ENCODE assay signal across 1 cellular context in the genomic region with DNA sequence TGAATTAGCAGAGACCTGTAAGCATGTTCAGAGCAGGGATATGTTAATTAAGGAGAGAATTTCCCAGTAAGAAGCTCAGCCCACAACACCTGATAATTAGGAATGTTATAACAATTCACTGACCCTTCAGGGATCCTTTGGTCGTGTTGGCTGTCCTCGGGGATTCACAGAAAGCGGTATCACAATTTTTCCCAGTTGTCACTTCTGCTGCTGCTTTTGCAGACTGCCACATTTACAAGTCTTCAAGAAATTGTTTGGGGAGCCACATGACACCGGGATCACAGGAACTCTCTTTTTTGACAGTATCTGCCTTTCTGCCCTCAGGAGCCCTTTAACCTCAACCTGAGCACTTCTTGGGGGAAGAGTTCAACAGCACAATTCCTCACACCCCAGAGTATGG.
TF ChIP-seq lines count a peak whose summit lies in the region.

No MANE protein-coding gene starts in this region.

TF ChIP-seq in GM23338, 12 proteins besides CTCF, POLR2A, EP300 and RAD21:
- no peak for TF ChIP-seq ZNF331 (CRISPR knock-in tag; IDR thresholded peaks at IDR 0.05; ENCODE audit: low read depth)
- TF ChIP-seq STAT1 (IDR thresholded peaks at IDR 0.05; ENCODE audit: unreplicated experiment) = no peak
- TF ChIP-seq, protein P1, sequence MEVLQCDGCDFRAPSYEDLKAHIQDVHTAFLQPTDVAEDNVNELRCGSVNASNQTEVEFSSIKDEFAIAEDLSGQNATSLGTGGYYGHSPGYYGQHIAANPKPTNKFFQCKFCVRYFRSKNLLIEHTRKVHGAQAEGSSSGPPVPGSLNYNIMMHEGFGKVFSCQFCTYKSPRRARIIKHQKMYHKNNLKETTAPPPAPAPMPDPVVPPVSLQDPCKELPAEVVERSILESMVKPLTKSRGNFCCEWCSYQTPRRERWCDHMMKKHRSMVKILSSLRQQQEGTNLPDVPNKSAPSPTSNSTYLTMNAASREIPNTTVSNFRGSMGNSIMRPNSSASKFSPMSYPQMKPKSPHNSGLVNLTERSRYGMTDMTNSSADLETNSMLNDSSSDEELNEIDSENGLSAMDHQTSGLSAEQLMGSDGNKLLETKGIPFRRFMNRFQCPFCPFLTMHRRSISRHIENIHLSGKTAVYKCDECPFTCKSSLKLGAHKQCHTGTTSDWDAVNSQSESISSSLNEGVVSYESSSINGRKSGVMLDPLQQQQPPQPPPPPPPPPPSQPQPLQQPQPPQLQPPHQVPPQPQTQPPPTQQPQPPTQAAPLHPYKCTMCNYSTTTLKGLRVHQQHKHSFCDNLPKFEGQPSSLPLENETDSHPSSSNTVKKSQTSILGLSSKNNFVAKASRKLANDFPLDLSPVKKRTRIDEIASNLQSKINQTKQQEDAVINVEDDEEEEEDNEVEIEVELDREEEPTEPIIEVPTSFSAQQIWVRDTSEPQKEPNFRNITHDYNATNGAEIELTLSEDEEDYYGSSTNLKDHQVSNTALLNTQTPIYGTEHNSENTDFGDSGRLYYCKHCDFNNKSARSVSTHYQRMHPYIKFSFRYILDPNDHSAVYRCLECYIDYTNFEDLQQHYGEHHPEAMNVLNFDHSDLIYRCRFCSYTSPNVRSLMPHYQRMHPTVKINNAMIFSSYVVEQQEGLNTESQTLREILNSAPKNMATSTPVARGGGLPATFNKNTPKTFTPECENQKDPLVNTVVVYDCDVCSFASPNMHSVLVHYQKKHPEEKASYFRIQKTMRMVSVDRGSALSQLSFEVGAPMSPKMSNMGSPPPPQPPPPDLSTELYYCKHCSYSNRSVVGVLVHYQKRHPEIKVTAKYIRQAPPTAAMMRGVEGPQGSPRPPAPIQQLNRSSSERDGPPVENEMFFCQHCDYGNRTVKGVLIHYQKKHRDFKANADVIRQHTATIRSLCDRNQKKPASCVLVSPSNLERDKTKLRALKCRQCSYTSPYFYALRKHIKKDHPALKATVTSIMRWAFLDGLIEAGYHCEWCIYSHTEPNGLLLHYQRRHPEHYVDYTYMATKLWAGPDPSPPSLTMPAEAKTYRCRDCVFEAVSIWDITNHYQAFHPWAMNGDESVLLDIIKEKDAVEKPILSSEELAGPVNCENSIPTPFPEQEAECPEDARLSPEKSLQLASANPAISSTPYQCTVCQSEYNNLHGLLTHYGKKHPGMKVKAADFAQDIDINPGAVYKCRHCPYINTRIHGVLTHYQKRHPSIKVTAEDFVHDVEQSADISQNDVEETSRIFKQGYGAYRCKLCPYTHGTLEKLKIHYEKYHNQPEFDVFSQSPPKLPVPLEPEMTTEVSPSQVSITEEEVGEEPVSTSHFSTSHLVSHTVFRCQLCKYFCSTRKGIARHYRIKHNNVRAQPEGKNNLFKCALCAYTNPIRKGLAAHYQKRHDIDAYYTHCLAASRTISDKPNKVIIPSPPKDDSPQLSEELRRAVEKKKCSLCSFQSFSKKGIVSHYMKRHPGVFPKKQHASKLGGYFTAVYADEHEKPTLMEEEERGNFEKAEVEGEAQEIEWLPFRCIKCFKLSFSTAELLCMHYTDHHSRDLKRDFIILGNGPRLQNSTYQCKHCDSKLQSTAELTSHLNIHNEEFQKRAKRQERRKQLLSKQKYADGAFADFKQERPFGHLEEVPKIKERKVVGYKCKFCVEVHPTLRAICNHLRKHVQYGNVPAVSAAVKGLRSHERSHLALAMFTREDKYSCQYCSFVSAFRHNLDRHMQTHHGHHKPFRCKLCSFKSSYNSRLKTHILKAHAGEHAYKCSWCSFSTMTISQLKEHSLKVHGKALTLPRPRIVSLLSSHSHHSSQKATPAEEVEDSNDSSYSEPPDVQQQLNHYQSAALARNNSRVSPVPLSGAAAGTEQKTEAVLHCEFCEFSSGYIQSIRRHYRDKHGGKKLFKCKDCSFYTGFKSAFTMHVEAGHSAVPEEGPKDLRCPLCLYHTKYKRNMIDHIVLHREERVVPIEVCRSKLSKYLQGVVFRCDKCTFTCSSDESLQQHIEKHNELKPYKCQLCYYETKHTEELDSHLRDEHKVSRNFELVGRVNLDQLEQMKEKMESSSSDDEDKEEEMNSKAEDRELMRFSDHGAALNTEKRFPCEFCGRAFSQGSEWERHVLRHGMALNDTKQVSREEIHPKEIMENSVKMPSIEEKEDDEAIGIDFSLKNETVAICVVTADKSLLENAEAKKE (CRISPR knock-in tag; IDR thresholded peaks at IDR 0.05) = no peak
- no peak for TF ChIP-seq ZNF114 (CRISPR knock-in tag; IDR thresholded peaks at IDR 0.05)
- no peak for TF ChIP-seq JUNB (IDR thresholded peaks at IDR 0.05; ENCODE audit: unreplicated experiment)
TF ChIP-seq in GM23338: peak in this region for 0.
